ENCODE assay signal across 20 cellular contexts in the genomic region with DNA sequence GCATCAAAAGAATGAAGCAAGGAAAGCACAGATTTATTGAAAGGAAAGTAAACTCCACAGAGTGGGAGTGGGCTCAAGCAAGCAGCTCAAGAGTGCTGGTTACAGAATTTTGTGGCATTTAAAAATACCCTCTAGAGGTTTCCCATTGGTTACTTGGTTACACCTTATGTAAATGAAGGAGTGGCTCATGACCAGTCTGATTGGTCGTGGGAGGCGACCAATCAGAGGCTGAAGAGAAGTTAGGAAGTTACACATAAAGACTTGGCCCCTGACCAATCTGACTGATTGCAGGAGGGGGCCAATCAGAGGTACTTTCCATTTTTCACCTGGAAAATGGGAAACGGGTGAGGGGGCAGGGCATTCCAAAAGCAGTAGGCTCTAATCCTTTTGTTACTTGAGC.
"Had no signal": no experiment of that assay in that cellular context is flagged by ENCODE, and none has a peak within 500 bp of the region (broad histone marks: within the 10 kb centered on the region; RNA-seq: fewer than 3 reads in every experiment).

No MANE protein-coding gene starts in this region.

- H3K4me3 ChIP-seq: ascending aorta, esophagus squamous epithelium, left ventricle myocardium inferior, right atrium auricular region, skin epidermis, tibial nerve, vagina had no signal

- H3K9me3 ChIP-seq: ascending aorta, esophagus squamous epithelium, tibial nerve, vagina had no signal

- H3K27me3 ChIP-seq: ascending aorta, esophagus squamous epithelium, right atrium auricular region, tibial nerve, vagina had no signal

- FAIRE-seq: endometrium had no signal

- H3K4me3 Mint-ChIP-seq: activated CD4-positive, alpha-beta T cell treated with anti-CD3 and anti-CD28 coated beads, Interleukin-2, amount 10 ng/mL, durations not matched to agents 7 days and 5 days; activated naive CD8-positive, alpha-beta T cell treated with anti-CD3 and anti-CD28 coated beads, Interleukin-2, amount 50 U/mL, for 24 hours; memory B cell; natural killer cell; T-helper 17 cell had no signal

- H3K27ac ChIP-seq: ascending aorta, esophagus squamous epithelium, left ventricle myocardium inferior, right atrium auricular region, tibial nerve, vagina had no signal

- ATAC-seq: activated naive CD8-positive, alpha-beta T cell treated with anti-CD3 and anti-CD28 coated beads, Interleukin-2, amount 50 U/mL, for 24 hours; natural killer cell; T-helper 17 cell had no signal

- DNase-seq: activated CD4-positive, alpha-beta T cell treated with anti-CD3 and anti-CD28 coated beads, Interleukin-2, amount 10 ng/mL, durations not matched to agents 7 days and 5 days; activated naive CD4-positive, alpha-beta T cell treated with Interleukin-2 at 50 U/mL for 16 hours; activated naive CD8-positive, alpha-beta T cell treated with anti-CD3 and anti-CD28 coated beads, Interleukin-2, amount 50 U/mL, for 24 hours; esophagus squamous epithelium; hypothalamus; left ventricle myocardium inferior; natural killer cell; occipital lobe; stimulated activated CD4-positive, alpha-beta T cell treated with anti-CD3 and anti-CD28 coated beads, Interleukin-15, amount 100 ng/mL, for 24 hours; stimulated activated CD4-positive, alpha-beta T cell treated with anti-CD3 and anti-CD28 coated beads, Interleukin-4, amount 100 ng/mL, for 1 hour; stimulated activated naive CD4-positive, alpha-beta T cell; T-helper 17 cell had no signal

- H3K27me3 Mint-ChIP-seq: activated CD4-positive, alpha-beta T cell treated with anti-CD3 and anti-CD28 coated beads, Interleukin-2, amount 10 ng/mL, durations not matched to agents 7 days and 5 days; activated naive CD8-positive, alpha-beta T cell treated with anti-CD3 and anti-CD28 coated beads, Interleukin-2, amount 50 U/mL, for 24 hours; memory B cell; progenitor cell of endocrine pancreas; T-helper 17 cell had no signal

- H3K4me1 ChIP-seq: ascending aorta, esophagus squamous epithelium, left ventricle myocardium inferior, right atrium auricular region, tibial nerve, vagina had no signal

- H3K36me3 Mint-ChIP-seq: memory B cell, natural killer cell had no signal

- H3K36me3 ChIP-seq: ascending aorta, esophagus squamous epithelium, left ventricle myocardium inferior, right atrium auricular region, tibial nerve, vagina had no signal

- H3K4me1 Mint-ChIP-seq: activated naive CD8-positive, alpha-beta T cell treated with anti-CD3 and anti-CD28 coated beads, Interleukin-2, amount 50 U/mL, for 24 hours; memory B cell; natural killer cell; T-helper 17 cell had no signal

- H3K27ac Mint-ChIP-seq: activated CD4-positive, alpha-beta T cell treated with anti-CD3 and anti-CD28 coated beads, Interleukin-2, amount 10 ng/mL, durations not matched to agents 7 days and 5 days; activated naive CD8-positive, alpha-beta T cell treated with anti-CD3 and anti-CD28 coated beads, Interleukin-2, amount 50 U/mL, for 24 hours; memory B cell; natural killer cell; progenitor cell of endocrine pancreas; T-helper 17 cell had no signal
